In the genomic region with DNA sequence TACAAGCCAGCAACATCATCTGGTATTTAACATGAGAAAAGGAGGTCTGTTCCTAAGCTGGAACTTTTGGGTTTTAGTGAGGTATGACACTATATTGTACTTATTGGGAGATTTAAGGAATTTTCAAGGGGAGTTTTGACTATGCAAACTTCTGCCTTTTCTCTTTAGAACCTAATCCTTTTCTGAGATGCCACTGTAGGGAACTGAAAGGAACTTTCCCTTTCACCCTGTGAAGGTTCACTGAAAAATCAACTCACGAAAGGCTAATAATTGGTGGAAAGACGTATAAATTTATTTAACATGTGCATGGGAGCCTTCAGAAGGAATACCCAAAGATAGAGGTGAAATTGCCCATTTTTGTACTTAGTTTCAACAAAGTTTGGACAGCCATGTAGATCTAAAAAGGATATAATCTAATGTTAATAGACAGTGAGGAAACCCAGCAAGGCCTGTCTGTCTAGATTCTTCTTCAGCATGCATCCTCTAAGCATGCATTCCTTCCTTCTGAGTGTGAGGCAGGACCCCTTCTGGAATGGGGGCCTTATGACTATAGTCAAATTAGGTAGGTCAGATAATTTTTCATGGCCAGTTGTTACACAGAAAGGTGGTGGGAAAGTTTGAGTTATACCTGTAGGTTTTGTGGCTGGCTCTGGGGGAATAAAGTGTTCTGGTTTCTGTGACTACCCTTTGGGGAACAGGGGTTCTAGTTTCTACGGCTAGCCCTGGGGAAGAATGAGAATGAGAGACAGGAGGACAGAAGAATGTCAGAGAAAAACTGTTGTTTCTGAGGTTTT, we compare ENCODE assay signal across 12 cellular contexts.
DNase-seq lines count a peak whose midpoint lies in the region; ATAC-seq, FAIRE-seq and TF ChIP-seq lines count a peak whose summit lies in the region.
"Had no signal": no experiment of that assay in that cellular context is flagged by ENCODE, and none has a peak within 500 bp of the region (broad histone marks: within the 10 kb centered on the region; RNA-seq: fewer than 3 reads in every experiment).

No MANE protein-coding gene starts in this region.

- 24% methylated on average over 3 of the region's 3 CpGs for WGBS in GM12878 (ENCODE audit: insufficient coverage, insufficient replicate concordance, low lambda C conversion rate, missing lambda C conversion rate)

- H3K4me2 ChIP-seq in GM12878 (ENCODE audit: control insufficient read depth, insufficient read depth): peak overlapping the region; percentile 1
- H3K4me2 ChIP-seq: KMS-11 had no signal

- peak; percentile 34; the same call in 1 of the 2 replicates for TF ChIP-seq RAD21 in GM12878 (IDR thresholded peaks at IDR 0.05; ENCODE audit: insufficient read depth, low read depth, low read length)

- H2AFZ ChIP-seq in GM12878 (ENCODE audit: control insufficient read depth, low read depth, low read length): peak overlapping the region; percentile 21

- TF ChIP-seq EP300 in GM12878 (IDR thresholded peaks at IDR 0.05; ENCODE audit: borderline replicate concordance in 1 of 2, control insufficient read depth in 1 of 2, low read depth in 2 of 2, low read length in 2 of 2): no peak

- SMC1A ChIA-PET in GM12878 (lab: Charles Lee; ENCODE audit: uncharacterized antibody, unreplicated experiment): interaction anchor here (1.5 to 1.8 kb wide), 2 partner anchors 28 to 39 kb away, joined by 3 to 4 read pairs; no protein-coding TSS in a partner anchor

- no peaks in the 10 kb centered on the region for H3K27me3 ChIP-seq in GM12878 (replicated peaks in 1 of 2; ENCODE audit: control insufficient read depth in 2 of 2, insufficient read depth in 2 of 2, low read length in 1 of 2)
- H3K27me3 ChIP-seq: brain microvascular endothelial cell, vagina had no signal

- in situ Hi-C loops in GM12878 (cut with MboI): no loop called here

- RAD21 ChIA-PET in GM12878 (lab: Charles Lee; ENCODE audit: unreplicated experiment): no interaction called here

- no peaks in the 10 kb centered on the region for H3K36me3 ChIP-seq in GM12878 (ENCODE audit: control insufficient read depth in 2 of 2, insufficient read depth in 2 of 2, low read length in 1 of 2)
- H3K36me3 ChIP-seq: brain microvascular endothelial cell, vagina had no signal

- BruUV-seq in GM12878 (replicated peaks; lab: Mats Ljungman, UMichigan): no TSS peak

- H3K27ac ChIP-seq in GM12878 (ENCODE audit: control insufficient read depth, insufficient read depth) (peak overlapping the region; percentile 69), caudate nucleus (ENCODE audit: low read depth, low read length) (no peak overlapping the region)
- H3K27ac ChIP-seq: brain microvascular endothelial cell, KMS-11, vagina had no signal

- H3K79me2 ChIP-seq in GM12878 (ENCODE audit: control insufficient read depth, insufficient read depth, low read length): no peaks in the 10 kb centered on the region

- H3K4me3 ChIP-seq in GM12878: no peak overlapping the region
- H3K4me3 ChIP-seq: vagina had no signal

- no peak overlapping the region for H3K9ac ChIP-seq in GM12878 (ENCODE audit: control insufficient read depth, insufficient read depth, low read length)
- H3K9ac ChIP-seq: KMS-11 had no signal

- CTCF ChIA-PET in GM12878 (lab: Yijun Ruan, JAX): interaction anchor here (0.6 kb wide), 1 partner anchor 73 kb away, joined by 3 read pairs; no protein-coding TSS in a partner anchor

- FAIRE-seq in GM12891 (lab: Jason Lieb, UNC): peak; percentile 54
- no peak for FAIRE-seq in GM12878 (lab: Jason Lieb, UNC)

- H3K9me3 ChIP-seq in GM12878 (replicated peaks; ENCODE audit: control insufficient read depth, insufficient read depth, low read length): no peaks in the 10 kb centered on the region; the same call in 2 of the 3 replicates
- H3K9me3 ChIP-seq: vagina had no signal

- ATAC-seq in GM19438 (IDR thresholded peaks at IDR 0.05; ENCODE audit: low read depth, unreplicated experiment) (peak; percentile 91), HG02981 (IDR thresholded peaks at IDR 0.05; ENCODE audit: unreplicated experiment) (peak; percentile 72), GM12878 (peak; percentile 86)

- no peaks in the 10 kb centered on the region for H4K20me1 ChIP-seq in GM12878 (ENCODE audit: control insufficient read depth, insufficient read depth)

- intact Hi-C loops in GM12878 (cut with micrococcal nuclease; ENCODE audit: unreplicated experiment): loop anchor here (1.0 to 2.0 kb wide), 2 partner anchors 33 to 43 kb away; no protein-coding TSS in a partner anchor

- POLR2A ChIA-PET in GM12878 (lab: Charles Lee): no interaction called here

- peaks cover 21% of the 10 kb centered on the region for H3K4me1 ChIP-seq in GM12878 (ENCODE audit: control insufficient read depth, insufficient read depth, low read length)
- H3K4me1 ChIP-seq: vagina had no signal

- DNase-seq in GM12891 (ENCODE audit: insufficient read length, low spot score) (peak; percentile 17), GM12878 (ENCODE audit: low read depth, low spot score) (peak; percentile 59), caudate nucleus (lab: John Stamatoyannopoulos, UW) (no peak), retina (no peak), mesenteric fat pad (ENCODE audit: low spot score) (no peak)
- no peak for DNase-seq in activated CD4-positive, alpha-beta T cell treated with anti-CD3 and anti-CD28 coated beads, Interleukin-2, amount 50 U/mL, for 48 hours
- DNase-seq: brain microvascular endothelial cell, DND-41 had no signal

- TF ChIP-seq POLR2A in GM12891 (IDR thresholded peaks at IDR 0.05; ENCODE audit: low read depth, low read length) (no peak), GM12878 (IDR thresholded peaks at IDR 0.05; ENCODE audit: low read depth, low read length) (no peak)

- no peak for TF ChIP-seq CTCF in GM12878 (IDR thresholded peaks at IDR 0.05 in 2 of 3, conservative IDR thresholded peaks at IDR 0.05 in 1 of 3; ENCODE audit: control insufficient read depth in 2 of 3, extremely low read depth in 1 of 3, insufficient read depth in 1 of 3, low read depth in 3 of 3, low read length in 3 of 3)

TF ChIP-seq in GM12891, 5 proteins besides CTCF, POLR2A, EP300 and RAD21:
- peak; percentile 54; the same call in 1 of the 2 replicates for TF ChIP-seq POU2F2 (IDR thresholded peaks at IDR 0.05; ENCODE audit: low read depth, low read length)
- TF ChIP-seq PAX5 (IDR thresholded peaks at IDR 0.05; ENCODE audit: insufficient read depth, low read length, severe bottlenecking): no peak
- TF ChIP-seq SPI1 (IDR thresholded peaks at IDR 0.05; ENCODE audit: low read depth, low read length): peak; percentile 69

TF ChIP-seq in GM12878, 131 proteins besides CTCF, POLR2A, EP300 and RAD21 (continues in another document):
- TF ChIP-seq, protein P1, sequence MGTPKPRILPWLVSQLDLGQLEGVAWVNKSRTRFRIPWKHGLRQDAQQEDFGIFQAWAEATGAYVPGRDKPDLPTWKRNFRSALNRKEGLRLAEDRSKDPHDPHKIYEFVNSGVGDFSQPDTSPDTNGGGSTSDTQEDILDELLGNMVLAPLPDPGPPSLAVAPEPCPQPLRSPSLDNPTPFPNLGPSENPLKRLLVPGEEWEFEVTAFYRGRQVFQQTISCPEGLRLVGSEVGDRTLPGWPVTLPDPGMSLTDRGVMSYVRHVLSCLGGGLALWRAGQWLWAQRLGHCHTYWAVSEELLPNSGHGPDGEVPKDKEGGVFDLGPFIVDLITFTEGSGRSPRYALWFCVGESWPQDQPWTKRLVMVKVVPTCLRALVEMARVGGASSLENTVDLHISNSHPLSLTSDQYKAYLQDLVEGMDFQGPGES (IDR thresholded peaks at IDR 0.05): no peak
- TF ChIP-seq ZNF217 (IDR thresholded peaks at IDR 0.05) (no peak), PAX8 (IDR thresholded peaks at IDR 0.05) (no peak), FOXM1 (IDR thresholded peaks at IDR 0.05; ENCODE audit: low read depth, low read length) (peak; percentile 48; the same call in 1 of the 2 replicates), EED (IDR thresholded peaks at IDR 0.05; ENCODE audit: low read depth) (peak; percentile 33; the same call in 1 of the 2 replicates), RBBP5 (conservative IDR thresholded peaks at IDR 0.05) (no peak), NR2F1 (conservative IDR thresholded peaks at IDR 0.05) (no peak), CHD1 (IDR thresholded peaks at IDR 0.05; ENCODE audit: low read depth, low read length) (no peak), RCOR1 (conservative IDR thresholded peaks at IDR 0.05; ENCODE audit: low read depth, low read length) (no peak), ETV6 (conservative IDR thresholded peaks at IDR 0.05 in 1 of 2, IDR thresholded peaks at IDR 0.05 in 1 of 2; ENCODE audit: borderline replicate concordance in 1 of 2, low read depth in 1 of 2) (no peak), EGR1 (IDR thresholded peaks at IDR 0.05; ENCODE audit: borderline replicate concordance in 1 of 2, low read depth in 2 of 2, low read length in 2 of 2) (no peak), ESRRA (IDR thresholded peaks at IDR 0.05; ENCODE audit: low read length) (no peak), IKZF1 (conservative IDR thresholded peaks at IDR 0.05) (0 out of 2 replicates have a peak, but pooled peaks have one; percentile 33), EZH2 (IDR thresholded peaks at IDR 0.05; ENCODE audit: borderline replicate concordance, control insufficient read depth, low read depth, low read length) (no peak), CBX3 (IDR thresholded peaks at IDR 0.05; ENCODE audit: borderline replicate concordance, low read depth) (no peak), TBL1XR1 (IDR thresholded peaks at IDR 0.05; ENCODE audit: low read depth, low read length) (no peak)
- TF ChIP-seq, protein P2, sequence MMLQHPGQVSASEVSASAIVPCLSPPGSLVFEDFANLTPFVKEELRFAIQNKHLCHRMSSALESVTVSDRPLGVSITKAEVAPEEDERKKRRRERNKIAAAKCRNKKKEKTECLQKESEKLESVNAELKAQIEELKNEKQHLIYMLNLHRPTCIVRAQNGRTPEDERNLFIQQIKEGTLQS (IDR thresholded peaks at IDR 0.05; ENCODE audit: borderline replicate concordance, extremely low read depth, low read depth, low read length): no peak
- TF ChIP-seq, protein P3, sequence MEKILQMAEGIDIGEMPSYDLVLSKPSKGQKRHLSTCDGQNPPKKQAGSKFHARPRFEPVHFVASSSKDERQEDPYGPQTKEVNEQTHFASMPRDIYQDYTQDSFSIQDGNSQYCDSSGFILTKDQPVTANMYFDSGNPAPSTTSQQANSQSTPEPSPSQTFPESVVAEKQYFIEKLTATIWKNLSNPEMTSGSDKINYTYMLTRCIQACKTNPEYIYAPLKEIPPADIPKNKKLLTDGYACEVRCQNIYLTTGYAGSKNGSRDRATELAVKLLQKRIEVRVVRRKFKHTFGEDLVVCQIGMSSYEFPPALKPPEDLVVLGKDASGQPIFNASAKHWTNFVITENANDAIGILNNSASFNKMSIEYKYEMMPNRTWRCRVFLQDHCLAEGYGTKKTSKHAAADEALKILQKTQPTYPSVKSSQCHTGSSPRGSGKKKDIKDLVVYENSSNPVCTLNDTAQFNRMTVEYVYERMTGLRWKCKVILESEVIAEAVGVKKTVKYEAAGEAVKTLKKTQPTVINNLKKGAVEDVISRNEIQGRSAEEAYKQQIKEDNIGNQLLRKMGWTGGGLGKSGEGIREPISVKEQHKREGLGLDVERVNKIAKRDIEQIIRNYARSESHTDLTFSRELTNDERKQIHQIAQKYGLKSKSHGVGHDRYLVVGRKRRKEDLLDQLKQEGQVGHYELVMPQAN (conservative IDR thresholded peaks at IDR 0.05): no peak

Comparison
In these comparisons a context has a peak if more than half of its experiments do, and no peak if none do; other contexts are left out.
1. DNase-seq: peak in GM12891 (single experiment) and GM12878 (single experiment); none in caudate nucleus (0 of 61), retina (single experiment), mesenteric fat pad (single experiment) and activated CD4-positive, alpha-beta T cell treated with anti-CD3 and anti-CD28 coated beads, Interleukin-2, amount 50 U/mL, for 48 hours (0 of 2).
2. Peak in every context shown above with its lines, with median percentiles within 50 percentile points of each other: ATAC-seq.